18 cellular contexts compared by ENCODE assay signal in the genomic region with DNA sequence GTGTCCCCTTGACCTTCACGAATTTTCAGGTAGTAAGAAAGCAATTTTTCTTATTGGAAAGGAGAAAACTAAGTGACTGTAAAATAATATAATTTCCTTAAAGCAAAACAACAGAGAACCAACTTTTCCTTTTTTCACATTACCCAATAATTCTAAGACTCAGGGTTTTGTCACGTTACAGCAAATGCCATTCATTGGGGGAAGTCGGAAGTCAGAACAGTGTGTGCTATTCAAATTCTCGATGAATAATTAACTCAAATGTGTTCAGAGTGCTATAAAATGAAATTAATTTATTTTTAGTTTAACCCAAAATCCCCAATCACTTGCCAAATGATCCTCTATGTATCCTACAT. TPM values are rescaled to one million over a fixed set of nuclear protein-coding genes. Genes with fewer than 3 reads are reported as not detected.
DNase-seq lines count a peak whose midpoint lies in the region; ATAC-seq and TF ChIP-seq lines count a peak whose summit lies in the region.
"Had no signal": no experiment of that assay in that cellular context is flagged by ENCODE, and none has a peak within 500 bp of the region (broad histone marks: within the 10 kb centered on the region; RNA-seq: fewer than 3 reads in every experiment).

No MANE protein-coding gene starts in this region.

- no peaks in the 10 kb centered on the region for H3K36me3 ChIP-seq in right atrium auricular region
- H3K36me3 ChIP-seq: lower lobe of right lung had no signal

- intact Hi-C loops in Right ventricle myocardium superior (cut with DNase I), result no loop called here

- ATAC-seq in Right ventricle myocardium superior (ENCODE audit: poor library complexity) (no peak), GM21529 (IDR thresholded peaks at IDR 0.05; ENCODE audit: unreplicated experiment) (no peak), GM18873 (IDR thresholded peaks at IDR 0.05; ENCODE audit: low FRiP score, unreplicated experiment) (no peak)
- ATAC-seq: effector memory CD8-positive, alpha-beta T cell; natural killer cell treated with Interleukin-12 subunit alpha and Interleukin-12 subunit beta and Interleukin-15 and Interleukin-18, amount 100 ng/mL, for 72 hours; stimulated activated naive CD8-positive, alpha-beta T cell treated with anti-CD3 and anti-CD28 coated beads, Interleukin-15, Interleukin-2, amounts not matched to agents 100 U/mL and 50 U/mL, for 24 hours had no signal

- no peak overlapping the region for H3K4me3 ChIP-seq in right atrium auricular region

- TF ChIP-seq CTCF in right atrium auricular region (IDR thresholded peaks at IDR 0.05), result no peak

- no peak for DNase-seq in right atrium auricular region (ENCODE audit: low spot score)
- no peak for DNase-seq in Right ventricle myocardium superior
- peak; percentile 60 for DNase-seq in kidney tubule cell (ENCODE audit: low spot score)
- DNase-seq in renal cortical epithelial cell (ENCODE audit: low read depth), result peak; percentile 91
- DNase-seq in middle frontal gyrus (ENCODE audit: extremely low spot score, low spot score), result no peak
- no peak for DNase-seq in cerebellar nuclear complex (lab: John Stamatoyannopoulos, UW)
- DNase-seq: ACHN; effector memory CD8-positive, alpha-beta T cell; glutamatergic neuron; lower lobe of right lung; NCI-H2107; stimulated activated CD4-positive, alpha-beta T cell treated with anti-CD3 and anti-CD28 coated beads, Interleukin-4, amount 100 ng/mL, for 1 hour; stimulated activated naive CD8-positive, alpha-beta T cell treated with anti-CD3 and anti-CD28 coated beads, Interleukin-15, Interleukin-2, amounts not matched to agents 100 U/mL and 50 U/mL, for 24 hours; SW 1271 had no signal

- H3K9me3 ChIP-seq in right atrium auricular region, result peaks cover 0 to 13% of the 10 kb centered on the region in 2 donors

- H3K27ac ChIP-seq in right atrium auricular region, result peak overlapping the region; percentile 77 to 86
- H3K27ac ChIP-seq: C4-2B, lower lobe of right lung had no signal

- peaks cover 0 to 35% of the 10 kb centered on the region in 2 donors for H3K4me1 ChIP-seq in right atrium auricular region

- no peaks in the 10 kb centered on the region for H3K27me3 ChIP-seq in right atrium auricular region

RNA-seq across cellular contexts. Expression of gene DIP2C, which starts 40.0 kb away (rescaled TPM):
- total RNA-seq in right atrium auricular region (10 to 100 TPM; 21.1 to 23.8 TPM), Right ventricle myocardium superior (29.1 TPM), renal cortical epithelial cell (3.3 and 14.4 TPM in 2 replicates)

Comparison
In these comparisons a context has a peak if more than half of its experiments do, and no peak if none do; other contexts are left out.
1. DNase-seq: peak in kidney tubule cell (single experiment) and renal cortical epithelial cell (single experiment); none in right atrium auricular region (single experiment), Right ventricle myocardium superior (single experiment), middle frontal gyrus (single experiment) and cerebellar nuclear complex (0 of 2).